9 cellular contexts compared by ENCODE assay signal in the genomic region with DNA sequence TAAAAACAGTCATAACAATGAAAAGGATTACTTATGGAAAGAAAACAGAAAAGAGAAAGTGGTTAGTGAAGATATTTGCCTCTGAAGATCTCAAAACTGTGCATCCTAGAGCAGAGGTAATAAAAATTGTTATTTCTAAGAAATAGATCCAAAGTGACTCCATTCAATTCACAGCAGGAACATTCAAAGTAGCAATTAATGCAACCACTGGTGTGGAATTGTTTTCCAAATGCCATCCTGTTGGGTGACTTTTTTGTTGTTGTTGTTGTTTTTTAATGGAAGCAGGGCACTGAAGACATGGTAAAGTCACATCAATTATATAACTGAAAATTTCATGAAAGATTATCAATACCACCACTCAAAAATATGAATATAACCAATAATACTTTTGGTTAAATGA.
"Had no signal": no experiment of that assay in that cellular context is flagged by ENCODE, and none has a peak within 500 bp of the region (broad histone marks: within the 10 kb centered on the region; RNA-seq: fewer than 3 reads in every experiment).

No MANE protein-coding gene starts in this region.

- H3K9ac ChIP-seq: GM23248 had no signal

- H3K36me3 ChIP-seq: HAP-1 had no signal

- H3K9me3 ChIP-seq: HAP-1 had no signal

- H3K4me3 ChIP-seq: GM23248, HAP-1 had no signal

- H3K27ac ChIP-seq: GM23248 had no signal

- FAIRE-seq: H54 had no signal

- DNase-seq: GM23248, GOT3, H7, H9, HCEC 1CT, HFFc6 had no signal

- ATAC-seq: HCT116 had no signal

- H3K4me1 ChIP-seq: HAP-1 had no signal

- H3K4me3 Mint-ChIP-seq: H9, HFFc6 had no signal

- H3K9me3 Mint-ChIP-seq: H9 had no signal

- H2AFZ ChIP-seq: GM23248 had no signal

- H3K27ac Mint-ChIP-seq: H9, HFFc6 had no signal
